ENCODE assay signal across 8 cellular contexts in genomic region chr1:6602669-6603423, GRCh38. TPM values are rescaled to one million over a fixed set of nuclear protein-coding genes. Genes with fewer than 3 reads are reported as not detected.
A peak's percentile ranks its signal among the peaks of the same experiment; 100 is the strongest.
DNase-seq lines count a peak whose midpoint lies in the region; ATAC-seq, FAIRE-seq and TF ChIP-seq lines count a peak whose summit lies in the region.

Gene KLHL21 (minus strand): TSS chr1:6602869. CDS start chr1:6602817, 52 bp downstream.

- H3K36me3 ChIP-seq in keratinocyte (ENCODE audit: control insufficient read depth in 2 of 2, extremely low read depth in 1 of 2, insufficient read depth in 2 of 2, low read length in 2 of 2): peaks cover 9 to 18% of the 10 kb centered on the region in 2 experiments

- TF ChIP-seq CTCF in keratinocyte (optimal IDR thresholded peaks at IDR 0.05 in 1 of 3, IDR thresholded peaks at IDR 0.05 in 1 of 3, conservative IDR thresholded peaks at IDR 0.05 in 1 of 3; ENCODE audit: extremely low read depth in 1 of 3, insufficient read depth in 2 of 3, low read length in 3 of 3): no peak

- H3K4me2 ChIP-seq in keratinocyte (ENCODE audit: control insufficient read depth, extremely low read depth, insufficient read depth, low read depth, low read length): peak within 1 kb of the TSS; percentile 100

- H3K4me1 Mint-ChIP-seq in central memory CD8-positive, alpha-beta T cell: peaks cover 24% of the 10 kb centered on the region

- peak within 1 kb of the TSS; percentile 97 for H3K4me3 Mint-ChIP-seq in central memory CD8-positive, alpha-beta T cell

- peaks cover 46% of the 10 kb centered on the region for H3K79me2 ChIP-seq in keratinocyte (ENCODE audit: control insufficient read depth, insufficient read depth, low read length)

- H4K20me1 ChIP-seq in keratinocyte (ENCODE audit: control insufficient read depth, extremely low read depth, insufficient read depth, low read length): peaks cover 24% of the 10 kb centered on the region

- no peaks in the 10 kb centered on the region for H3K27me3 ChIP-seq in keratinocyte (ENCODE audit: control insufficient read depth, extremely low read depth, insufficient read depth, low read length)

- no peaks in the 10 kb centered on the region for H3K9me3 ChIP-seq in keratinocyte (ENCODE audit: control insufficient read depth, low read depth, low read length)

- H3K27ac ChIP-seq in keratinocyte (ENCODE audit: control insufficient read depth, insufficient read depth, low read length): peak within 1 kb of the TSS; percentile 100

- no peaks in the 10 kb centered on the region for H3K27me3 Mint-ChIP-seq in central memory CD8-positive, alpha-beta T cell

- H3K36me3 Mint-ChIP-seq in central memory CD8-positive, alpha-beta T cell (ENCODE audit: insufficient read depth): peaks cover 29% of the 10 kb centered on the region

- peak; percentile 65 to 77 for DNase-seq in NCI-H2081 (lab: John Stamatoyannopoulos, UW)
- no peak for DNase-seq in NCI-H2081 treated with DMSO at 0.1 percent for 48 hours (lab: John Stamatoyannopoulos, UW)
- peak; percentile 77 for DNase-seq in NCI-H2196 (lab: John Stamatoyannopoulos, UW; ENCODE audit: unreplicated experiment)
- DNase-seq in central memory CD8-positive, alpha-beta T cell (ENCODE audit: low spot score in 2 of 2): peak; percentile 61 to 72
- no peak for DNase-seq in keratinocyte (ENCODE audit: low read depth, low spot score)
- peak; percentile 73 to 85 for DNase-seq in stimulated activated CD4-positive, alpha-beta T cell treated with anti-CD3 and anti-CD28 coated beads, Interleukin-15, amount 100 ng/mL, for 1 hour (ENCODE audit: low read depth in 1 of 2, low spot score in 1 of 2)

- FAIRE-seq in keratinocyte (lab: Jason Lieb, UNC): no peak

- peak within 1 kb of the TSS; percentile 71 for H2AFZ ChIP-seq in keratinocyte (ENCODE audit: control insufficient read depth, low read length)

- H3K4me3 ChIP-seq in keratinocyte (ENCODE audit: control insufficient read depth in 2 of 3, extremely low read depth in 1 of 3, insufficient read depth in 2 of 3, low read depth in 1 of 3, low read length in 3 of 3): peak within 1 kb of the TSS; percentile 97 to 100 (median 99)

- peaks cover under 1% of the 10 kb centered on the region for H3K9me1 ChIP-seq in keratinocyte (ENCODE audit: control insufficient read depth, extremely low read depth, insufficient read depth, low read length)

- peak within 1 kb of the TSS; percentile 100 for H3K9ac ChIP-seq in keratinocyte (ENCODE audit: control insufficient read depth, extremely low read depth, insufficient read depth, low read length)

- H3K9me3 Mint-ChIP-seq in central memory CD8-positive, alpha-beta T cell: no peaks in the 10 kb centered on the region

- dilution Hi-C loops in keratinocyte (cut with MboI; ENCODE audit: extremely low pct_ligation_motif_present, low sequenced_read_pairs): no loop called here

- peak; percentile 41 for ATAC-seq in HG02938 (IDR thresholded peaks at IDR 0.05; ENCODE audit: unreplicated experiment)
- peak; percentile 56 to 61 for ATAC-seq in activated CD4-positive, CD25-positive, alpha-beta regulatory T cell treated with anti-CD3 and anti-CD28 coated beads, Interleukin-2, amount 50 U/mL, for 24 hours
- peak; percentile 61 for ATAC-seq in central memory CD8-positive, alpha-beta T cell (replicated peaks; ENCODE audit: extremely low read depth, poor library complexity, severe bottlenecking)

- H3K4me1 ChIP-seq in keratinocyte (ENCODE audit: control insufficient read depth, extremely low read depth, insufficient read depth, low read length): peaks cover 41% of the 10 kb centered on the region

- peak within 1 kb of the TSS; percentile 93 for H3K27ac Mint-ChIP-seq in central memory CD8-positive, alpha-beta T cell (ENCODE audit: low read depth)

RNA-seq across cellular contexts. Expression of gene KLHL21, which starts in this region (rescaled TPM):
- 24.8 to 51.0 TPM (median 32.8 TPM) in 3 replicates for polyA plus RNA-seq in keratinocyte
- 40.9 TPM for polyA plus RNA-seq in keratinocyte (2011; ENCODE audit: low read depth)
- polyA plus RNA-seq in keratinocyte (2011; cell fraction: cytosol; rRNA removed): 21.0 and 28.6 TPM in 2 replicates
- polyA plus RNA-seq in keratinocyte (2011; cell fraction: nucleus; rRNA removed): 92.1 and 94.8 TPM in 2 replicates
- polyA plus RNA-seq in keratinocyte (2012; ENCODE audit: low replicate concordance): 61.1 and 71.4 TPM in 2 replicates
- 45.2 to 103 TPM (median 54.5 TPM) in 3 replicates for polyA minus RNA-seq in keratinocyte
- polyA minus RNA-seq in keratinocyte (2011; cell fraction: cytosol; rRNA and poly(A)+ RNA removed): 99.4 TPM
- polyA minus RNA-seq in keratinocyte (2011; cell fraction: nucleus; rRNA and poly(A)+ RNA removed): 96.4 and 111 TPM in 2 replicates

Comparison
In these comparisons a context has a peak if more than half of its experiments do, and no peak if none do; other contexts are left out.
1. DNase-seq: peak in NCI-H2081 (2 of 2), NCI-H2196 (single experiment), central memory CD8-positive, alpha-beta T cell (2 of 2) and stimulated activated CD4-positive, alpha-beta T cell treated with anti-CD3 and anti-CD28 coated beads, Interleukin-15, amount 100 ng/mL, for 1 hour (2 of 2); none in NCI-H2081 treated with DMSO at 0.1 percent for 48 hours (single experiment) and keratinocyte (single experiment).
2. Peak in every context shown above with its lines, with median percentiles within 50 percentile points of each other: ATAC-seq.